ENCODE assay signal across 14 cellular contexts in the genomic region with DNA sequence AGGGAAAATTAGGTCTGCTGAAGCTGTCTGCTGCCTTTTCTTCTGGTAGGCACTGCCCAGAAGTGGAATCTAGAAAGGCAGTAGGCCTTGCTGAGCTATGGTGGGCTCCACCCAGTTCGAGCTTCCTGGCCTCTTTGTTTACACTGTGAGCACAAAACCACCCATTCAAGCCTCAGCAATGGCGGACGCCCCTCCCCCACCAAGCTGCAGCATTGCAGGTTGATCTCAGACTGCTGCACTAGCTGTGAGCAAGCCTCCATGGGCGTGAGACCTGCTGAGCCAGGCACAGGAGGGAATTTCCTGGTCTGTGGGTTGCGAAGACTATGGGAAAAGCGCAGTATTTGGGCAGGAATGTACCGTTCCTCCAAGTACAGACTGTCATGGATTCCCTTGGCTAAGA. TPM values are rescaled to one million over a fixed set of nuclear protein-coding genes. Genes with fewer than 3 reads are reported as not detected.
DNase-seq lines count a peak whose midpoint lies in the region; ATAC-seq and TF ChIP-seq lines count a peak whose summit lies in the region.
"Had no signal": no experiment of that assay in that cellular context is flagged by ENCODE, and none has a peak within 500 bp of the region (broad histone marks: within the 10 kb centered on the region; RNA-seq: fewer than 3 reads in every experiment).

No MANE protein-coding gene starts in this region.

- H3K4me3 Mint-ChIP-seq in neural progenitor cell, result no peak overlapping the region
- H3K4me3 Mint-ChIP-seq in MCF 10A (ENCODE audit: unreplicated experiment), result no peak overlapping the region
- H3K4me3 Mint-ChIP-seq: HFFc6 had no signal

- no peaks in the 10 kb centered on the region for H3K9me3 ChIP-seq in neural progenitor cell (ENCODE audit: low read depth)
- H3K9me3 ChIP-seq: tibial nerve had no signal

- H3K27me3 Mint-ChIP-seq in neural progenitor cell (ENCODE audit: insufficient read depth, low read depth) (peaks cover 7% of the 10 kb centered on the region), MCF 10A (ENCODE audit: insufficient read depth, unreplicated experiment) (no peaks in the 10 kb centered on the region)

- H3K27ac Mint-ChIP-seq in neural progenitor cell (no peak overlapping the region), MCF 10A (ENCODE audit: low read depth, unreplicated experiment) (no peak overlapping the region)
- H3K27ac Mint-ChIP-seq: HFFc6 had no signal

- no peaks in the 10 kb centered on the region for H4K20me1 ChIP-seq in neural progenitor cell (ENCODE audit: low read depth)

- H2AFZ ChIP-seq in neural progenitor cell (replicated peaks), result no peak overlapping the region

- H3K36me3 Mint-ChIP-seq in neural progenitor cell, result peaks cover 54% of the 10 kb centered on the region
- no peaks in the 10 kb centered on the region for H3K36me3 Mint-ChIP-seq in MCF 10A (ENCODE audit: insufficient read depth, unreplicated experiment)

- H3F3A ChIP-seq in neural progenitor cell (ENCODE audit: low read depth), result peaks cover 16% of the 10 kb centered on the region

- peak overlapping the region; percentile 34 for H3K4me2 ChIP-seq in neural progenitor cell

- no peaks in the 10 kb centered on the region for H3K27me3 ChIP-seq in neural progenitor cell
- H3K27me3 ChIP-seq: tibial nerve had no signal

- H3K9ac ChIP-seq in neural progenitor cell, result no peak overlapping the region

- H3K27ac ChIP-seq in caudate nucleus (ENCODE audit: low read depth, low read length) (peak overlapping the region; percentile 72), neural progenitor cell (peak overlapping the region; percentile 65)
- H3K27ac ChIP-seq: tibial nerve, VCaP had no signal

- H3K9me3 Mint-ChIP-seq in neural progenitor cell, result peaks cover 60% of the 10 kb centered on the region
- peaks cover 8% of the 10 kb centered on the region for H3K9me3 Mint-ChIP-seq in MCF 10A (ENCODE audit: unreplicated experiment)

- POLR2A ChIA-PET in MCF 10A (lab: Yijun Ruan, JAX), result interaction anchor here (0.5 kb wide), 1 partner anchor 121 kb away, joined by 3 read pairs; no protein-coding TSS in a partner anchor

- CTCF ChIA-PET in MCF 10A (lab: Yijun Ruan, JAX), result interaction anchor here (1.5 kb wide), 1 partner anchor 25 kb away, joined by 4 read pairs; no protein-coding TSS in a partner anchor

- BruUV-seq in MCF 10A (replicated peaks; lab: Mats Ljungman, UMichigan), result no TSS peak

- peaks cover 4% of the 10 kb centered on the region for H3K4me1 Mint-ChIP-seq in neural progenitor cell
- H3K4me1 Mint-ChIP-seq in MCF 10A (ENCODE audit: insufficient read depth, unreplicated experiment), result no peaks in the 10 kb centered on the region

- DNase-seq in ELF-1 (ENCODE audit: low read depth, low spot score) (peak; percentile 93), caudate nucleus (lab: John Stamatoyannopoulos, UW) (peak in 17 of 61 donors; percentile 5 to 39 (median 18)), neural progenitor cell (ENCODE audit: low spot score) (peak; percentile 69), T1000 (lab: John Stamatoyannopoulos, UW) (no peak), cerebellar nuclear complex (lab: John Stamatoyannopoulos, UW) (no peak), MCF 10A (ENCODE audit: unreplicated experiment) (no peak)
- peak; percentile 15 to 29 for DNase-seq in activated CD4-positive, alpha-beta T cell treated with anti-CD3 and anti-CD28 coated beads for 4 hours
- DNase-seq: COR-L47, HFFc6, NCI-H524 had no signal

- TF ChIP-seq CTCF in neural progenitor cell (IDR thresholded peaks at IDR 0.05) (no peak), MCF 10A (IDR thresholded peaks at IDR 0.05; ENCODE audit: unreplicated experiment) (no peak)

- ATAC-seq in GM19463 (IDR thresholded peaks at IDR 0.05; ENCODE audit: unreplicated experiment), result no peak
- ATAC-seq: K562 had no signal

- no peaks in the 10 kb centered on the region for H3K36me3 ChIP-seq in neural progenitor cell
- H3K36me3 ChIP-seq: tibial nerve had no signal

- H3K79me2 ChIP-seq in neural progenitor cell (ENCODE audit: low read depth), result peaks cover 77% of the 10 kb centered on the region

- no peak overlapping the region for H3K4me3 ChIP-seq in neural progenitor cell
- H3K4me3 ChIP-seq: K562, tibial nerve had no signal

- intact Hi-C loops in MCF 10A (cut with micrococcal nuclease), result no loop called here

- peaks cover 4% of the 10 kb centered on the region for H3K4me1 ChIP-seq in neural progenitor cell
- H3K4me1 ChIP-seq: tibial nerve had no signal

RNA-seq across cellular contexts. Expression of gene AGTPBP1, which starts 18.5 kb away (rescaled TPM):
- total RNA-seq in neural progenitor cell (ENCODE audit: low replicate concordance) (81.5 and 122 TPM in 2 replicates), MCF 10A (2022) (27.2 and 30.8 TPM in 2 replicates)

Comparison
In these comparisons a context has a peak if more than half of its experiments do, and no peak if none do; other contexts are left out.
1. DNase-seq: peak in ELF-1 (single experiment), activated CD4-positive, alpha-beta T cell treated with anti-CD3 and anti-CD28 coated beads for 4 hours (2 of 2) and neural progenitor cell (single experiment); none in T1000 (single experiment), cerebellar nuclear complex (0 of 2) and MCF 10A (single experiment).